In the genomic region with DNA sequence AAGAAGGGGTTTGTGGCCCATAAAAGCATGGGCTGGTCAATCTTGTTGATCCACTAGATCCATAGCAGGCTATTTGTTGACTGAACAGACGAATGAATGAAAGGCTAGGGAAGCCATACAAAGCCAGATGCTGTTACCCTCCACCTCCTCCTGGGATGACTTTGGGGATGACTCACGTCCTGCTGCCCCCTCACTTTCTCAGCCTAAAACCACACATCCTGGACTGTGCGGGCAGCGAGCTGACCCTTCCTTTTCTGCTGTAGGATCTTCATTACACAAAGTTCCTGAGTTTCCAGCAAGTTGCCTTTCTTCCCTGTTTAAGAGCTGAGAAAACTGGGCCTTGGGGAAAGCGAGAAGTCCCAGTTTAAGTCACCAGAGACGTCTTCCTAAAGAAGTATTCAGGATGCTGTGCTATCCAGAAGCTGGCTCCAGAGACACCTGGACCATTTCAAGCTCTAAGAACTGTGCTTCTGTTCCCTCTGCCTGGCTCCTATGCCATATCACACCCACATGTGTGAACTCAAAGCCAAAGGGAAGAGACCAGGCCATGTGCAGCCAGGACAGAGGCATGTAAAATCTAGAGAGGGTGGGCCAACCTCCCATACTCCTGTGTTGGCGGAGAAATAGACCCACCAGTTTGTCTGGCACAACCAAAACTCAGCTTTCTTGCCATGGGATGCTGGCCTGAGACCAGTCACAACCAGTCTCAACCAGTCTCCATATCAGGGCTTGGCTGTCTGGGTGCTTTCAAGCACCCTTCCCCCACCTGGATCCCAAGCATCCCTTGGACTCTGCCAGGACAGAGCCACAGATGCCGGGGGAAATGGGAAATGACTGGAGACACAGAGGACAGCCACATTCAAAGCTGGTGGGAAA, we compare ENCODE assay signal across 10 cellular contexts. TPM values are rescaled to one million over a fixed set of nuclear protein-coding genes. Genes with fewer than 3 reads are reported as not detected.
A peak's percentile ranks its signal among the peaks of the same experiment; 100 is the strongest.
DNase-seq lines count a peak whose midpoint lies in the region; ATAC-seq, FAIRE-seq and TF ChIP-seq lines count a peak whose summit lies in the region.
"Had no signal": no experiment of that assay in that cellular context is flagged by ENCODE, and none has a peak within 500 bp of the region (broad histone marks: within the 10 kb centered on the region; RNA-seq: fewer than 3 reads in every experiment).

No MANE protein-coding gene starts in this region.

- no peak overlapping the region for H2BK120ac ChIP-seq in neuronal stem cell (ENCODE audit: low read depth, low read length)

- no peak overlapping the region for H3K4me2 ChIP-seq in neuronal stem cell (ENCODE audit: insufficient read depth, low read length, poor library complexity, severe bottlenecking)
- no peak overlapping the region for H3K4me2 ChIP-seq in neural progenitor cell

- no peaks in the 10 kb centered on the region for H3K79me1 ChIP-seq in neuronal stem cell (ENCODE audit: low read depth, low read length)

- H3K79me2 ChIP-seq in neural progenitor cell (ENCODE audit: low read depth) = peaks cover 2% of the 10 kb centered on the region

- H3K27ac ChIP-seq in neuronal stem cell (replicated peaks; ENCODE audit: low read length) = no peak overlapping the region
- no peak overlapping the region for H3K27ac ChIP-seq in neural progenitor cell

- H3K4me1 Mint-ChIP-seq in neural progenitor cell = peaks cover 16% of the 10 kb centered on the region

- H2BK12ac ChIP-seq in neuronal stem cell (ENCODE audit: low read length) = no peak overlapping the region

- H3K23ac ChIP-seq in neuronal stem cell (ENCODE audit: low read depth, low read length, poor library complexity) = no peak overlapping the region

- H3F3A ChIP-seq in neural progenitor cell (ENCODE audit: low read depth) = peaks cover 4% of the 10 kb centered on the region

- H2AFZ ChIP-seq in neuronal stem cell (ENCODE audit: low read length) (peak overlapping the region; percentile 30), neural progenitor cell (replicated peaks) (no peak overlapping the region)

- H3K36me3 ChIP-seq in MG63 (no peaks in the 10 kb centered on the region), bronchial epithelial cell (ENCODE audit: control insufficient read depth, insufficient read depth, low read length) (no peaks in the 10 kb centered on the region), neuronal stem cell (replicated peaks in 1 of 2; ENCODE audit: control insufficient read depth in 2 of 2, insufficient read depth in 2 of 2, low read length in 2 of 2) (no peaks in the 10 kb centered on the region), neural progenitor cell (no peaks in the 10 kb centered on the region)

- FAIRE-seq in bronchial epithelial cell (lab: Jason Lieb, UNC) = no peak
- FAIRE-seq: endometrium had no signal

- H4K8ac ChIP-seq in neuronal stem cell (ENCODE audit: low read depth, low read length) = no peak overlapping the region

- WGBS in neuronal stem cell (ENCODE audit: extremely low coverage in 2 of 2, insufficient read length in 2 of 2, insufficient replicate concordance in 1 of 2), 2 donors = no CpG with 5 or more reads among the region's 8 CpGs

- ATAC-seq in GM18868 (IDR thresholded peaks at IDR 0.05; ENCODE audit: unreplicated experiment) = no peak

- H3K9me3 Mint-ChIP-seq in neural progenitor cell = no peaks in the 10 kb centered on the region

- H3K27me3 Mint-ChIP-seq in neural progenitor cell (ENCODE audit: insufficient read depth, low read depth) = peaks cover 10% of the 10 kb centered on the region
- H3K27me3 Mint-ChIP-seq: naive B cell had no signal

- TF ChIP-seq CTCF in bronchial epithelial cell (IDR thresholded peaks at IDR 0.05; ENCODE audit: insufficient read depth, low read length, severe bottlenecking) = no peak
- TF ChIP-seq CTCF in neural progenitor cell (IDR thresholded peaks at IDR 0.05) = no peak

- H3K27ac Mint-ChIP-seq in neural progenitor cell = no peak overlapping the region
- H3K27ac Mint-ChIP-seq: naive B cell had no signal

- H3K9me3 ChIP-seq in MG63 (no peaks in the 10 kb centered on the region), neuronal stem cell (replicated peaks in 1 of 2; ENCODE audit: control insufficient read depth in 2 of 2, insufficient read depth in 1 of 2, low read depth in 1 of 2, low read length in 2 of 2) (no peaks in the 10 kb centered on the region), neural progenitor cell (ENCODE audit: low read depth) (no peaks in the 10 kb centered on the region)

- H3K18ac ChIP-seq in neuronal stem cell (ENCODE audit: low read length) = no peak overlapping the region

- H2BK15ac ChIP-seq in neuronal stem cell (ENCODE audit: low read length) = no peak overlapping the region

- no peak overlapping the region for H3K4me3 Mint-ChIP-seq in neural progenitor cell

- no peak overlapping the region for H3K14ac ChIP-seq in neuronal stem cell (ENCODE audit: low read length)

- no peaks in the 10 kb centered on the region for H3K27me3 ChIP-seq in MG63
- H3K27me3 ChIP-seq in bronchial epithelial cell (ENCODE audit: control insufficient read depth, insufficient read depth, low read length) = no peaks in the 10 kb centered on the region
- peaks cover 0 to 14% (median 9%) of the 10 kb centered on the region in 3 experiments for H3K27me3 ChIP-seq in neuronal stem cell (ENCODE audit: control insufficient read depth in 3 of 3, insufficient read depth in 3 of 3, low read depth in 1 of 3, low read length in 3 of 3)
- H3K27me3 ChIP-seq in neural progenitor cell = peaks cover 28% of the 10 kb centered on the region

- no peaks in the 10 kb centered on the region for H3K36me3 Mint-ChIP-seq in neural progenitor cell

- H2AK5ac ChIP-seq in neuronal stem cell (ENCODE audit: low read depth, low read length) = no peak overlapping the region

- no peaks in the 10 kb centered on the region for H4K20me1 ChIP-seq in neural progenitor cell (ENCODE audit: low read depth)

- DNase-seq in Daoy (ENCODE audit: low read depth) (peak; percentile 92), MG63 (peak; percentile 89), bronchial epithelial cell (ENCODE audit: low read depth) (peak; percentile 76), neuronal stem cell (ENCODE audit: low spot score) (no peak), activated gamma-delta T cell treated with Interleukin-2 at 50 U/mL for 16 hours (no peak), neural progenitor cell (ENCODE audit: low spot score) (no peak), NCI-H2107 (lab: John Stamatoyannopoulos, UW) (no peak)
- DNase-seq: naive B cell had no signal

- H3K9ac ChIP-seq in neuronal stem cell (ENCODE audit: low read depth, low read length, poor library complexity) (no peak overlapping the region), neural progenitor cell (no peak overlapping the region)

- no peak overlapping the region for H3K4me3 ChIP-seq in MG63
- no peak overlapping the region for H3K4me3 ChIP-seq in bronchial epithelial cell (ENCODE audit: low read depth, low read length)
- no peak overlapping the region for H3K4me3 ChIP-seq in neuronal stem cell (ENCODE audit: low read length in 2 of 2)
- H3K4me3 ChIP-seq in neural progenitor cell = no peak overlapping the region

- H2BK5ac ChIP-seq in neuronal stem cell (ENCODE audit: low read length) = no peak overlapping the region

- H3K4me1 ChIP-seq in neuronal stem cell (ENCODE audit: control insufficient read depth in 2 of 2, insufficient read depth in 1 of 2, low read depth in 1 of 2, low read length in 2 of 2) (peaks cover 0 to 16% of the 10 kb centered on the region in 2 donors), neural progenitor cell (peaks cover 6% of the 10 kb centered on the region)

- H3K4ac ChIP-seq in neuronal stem cell (ENCODE audit: low read length) = no peak overlapping the region

- no peak overlapping the region for H4K91ac ChIP-seq in neuronal stem cell (ENCODE audit: low read depth, low read length, poor library complexity)

RNA-seq across cellular contexts. Expression of a gene that starts 4.7 kb away (rescaled TPM):
- 58.4 and 71.2 TPM in 2 replicates for total RNA-seq in Daoy (2014; rRNA removed; shearing (Covaris generic))
- 117 and 129 TPM in 2 replicates for total RNA-seq in MG63 (2014; rRNA removed; shearing (Covaris generic); ENCODE audit: low replicate concordance)
- 47.7 and 63.4 TPM in 2 replicates for total RNA-seq in bronchial epithelial cell
- 37.4 TPM for polyA plus RNA-seq in neuronal stem cell (2013, experiment 1 of 2)
- 38.3 TPM for polyA plus RNA-seq in neuronal stem cell (2013, experiment 2 of 2)
- total RNA-seq in neural progenitor cell (ENCODE audit: low replicate concordance) = 46.1 and 61.1 TPM in 2 replicates

RNA-seq across cellular contexts. Expression of a gene that starts 56.6 kb away (rescaled TPM):
- 18.9 and 26.2 TPM in 2 replicates for total RNA-seq in Daoy (2014; rRNA removed; shearing (Covaris generic))
- 1.7 and 20.0 TPM in 2 replicates for total RNA-seq in MG63 (2014; rRNA removed; shearing (Covaris generic); ENCODE audit: low replicate concordance)
- total RNA-seq in bronchial epithelial cell (10.3 and 20.2 TPM in 2 replicates), neural progenitor cell (ENCODE audit: low replicate concordance) (12.9 and 17.5 TPM in 2 replicates)
- 29.2 TPM for polyA plus RNA-seq in neuronal stem cell (2013, experiment 1 of 2)
- polyA plus RNA-seq in neuronal stem cell (2013, experiment 2 of 2) = 27.9 TPM

Comparison
In these comparisons a context has a peak if more than half of its experiments do, and no peak if none do; other contexts are left out.
1. DNase-seq: peak in Daoy (single experiment), MG63 (single experiment) and bronchial epithelial cell (single experiment); none in neuronal stem cell (single experiment), activated gamma-delta T cell treated with Interleukin-2 at 50 U/mL for 16 hours (single experiment), neural progenitor cell (single experiment) and NCI-H2107 (single experiment).